10 cellular contexts compared by ENCODE assay signal in genomic region chr2:54632733-54633692, GRCh38.
DNase-seq lines count a peak whose midpoint lies in the region; ATAC-seq, FAIRE-seq and TF ChIP-seq lines count a peak whose summit lies in the region.
"Had no signal": no experiment of that assay in that cellular context is flagged by ENCODE, and none has a peak within 500 bp of the region (broad histone marks: within the 10 kb centered on the region; RNA-seq: fewer than 3 reads in every experiment).

No MANE protein-coding gene starts in this region.

- TF ChIP-seq CTCF in RWPE2 (IDR thresholded peaks at IDR 0.05; ENCODE audit: poor library complexity, severe bottlenecking) (no peak), fibroblast of mammary gland (conservative IDR thresholded peaks at IDR 0.05; ENCODE audit: control insufficient read depth, insufficient read depth, low read depth, low read length) (no peak), psoas muscle (IDR thresholded peaks at IDR 0.05) (no peak)

- 55 to 80% (median 56%) methylated on average over 12 of the region's 12 CpGs for WGBS in psoas muscle, 3 donors

- intact Hi-C loops in psoas muscle (cut with DNase I) = no loop called here

- H3K4me1 ChIP-seq in RWPE2 (ENCODE audit: insufficient read depth, poor library complexity, severe bottlenecking) (peaks cover 20% of the 10 kb centered on the region), psoas muscle (peaks cover 38% of the 10 kb centered on the region)

- in situ Hi-C loops in Caki2 (cut with HindIII; ENCODE audit: low pct_unique_long_range_greater_than_20kb, low sequenced_read_pairs) = no loop called here

- H3K36me3 ChIP-seq in RWPE2 (ENCODE audit: low read depth) (peaks cover 100% of the 10 kb centered on the region), psoas muscle (ENCODE audit: insufficient read depth in 1 of 2, low read depth in 1 of 2) (peaks cover 4 to 78% of the 10 kb centered on the region in 2 donors)

- H3K4me3 ChIP-seq in RWPE2 (ENCODE audit: severe bottlenecking) (no peak overlapping the region), fibroblast of mammary gland (ENCODE audit: control insufficient read depth, low read depth, low read length) (no peak overlapping the region), psoas muscle (no peak overlapping the region)

- ATAC-seq in RWPE2 (ENCODE audit: low read depth) (peak; percentile 58), psoas muscle (peak in 2 of 4 donors; percentile 35 to 41)
- ATAC-seq: natural killer cell treated with Interleukin-12 subunit alpha and Interleukin-12 subunit beta and Interleukin-15 and Interleukin-18, amount 100 ng/mL, for 72 hours had no signal

- H3K27me3 ChIP-seq in RWPE2 (ENCODE audit: insufficient read depth, poor library complexity, severe bottlenecking) (no peaks in the 10 kb centered on the region), psoas muscle (ENCODE audit: insufficient read depth in 3 of 3, low read length in 2 of 3) (no peaks in the 10 kb centered on the region)

- DNase-seq in Caki2 (ENCODE audit: low read depth) (peak; percentile 56), RWPE2 (ENCODE audit: low spot score) (no peak), fibroblast of mammary gland (ENCODE audit: low read depth) (peak; percentile 73), psoas muscle (peak; percentile 43 to 70), hypothalamus (lab: John Stamatoyannopoulos, UW) (no peak), GM12891 (ENCODE audit: insufficient read length, low spot score) (no peak), DMS79 (lab: John Stamatoyannopoulos, UW) (no peak), T1000 (lab: John Stamatoyannopoulos, UW) (no peak)
- DNase-seq: KBM-7 had no signal

- H3K27ac ChIP-seq in RWPE2 (ENCODE audit: poor library complexity, severe bottlenecking) (peak overlapping the region; percentile 68), psoas muscle (peak overlapping the region; percentile 70)

- no peak for FAIRE-seq in GM12891 (lab: Jason Lieb, UNC)

- no peak for TF ChIP-seq POLR2A in GM12891 (IDR thresholded peaks at IDR 0.05; ENCODE audit: low read depth, low read length)

- no peaks in the 10 kb centered on the region for H3K9me3 ChIP-seq in RWPE2 (ENCODE audit: severe bottlenecking)
- H3K9me3 ChIP-seq in psoas muscle = no peaks in the 10 kb centered on the region

TF ChIP-seq in GM12891, 5 proteins besides CTCF, POLR2A, EP300 and RAD21:
- TF ChIP-seq PAX5 (IDR thresholded peaks at IDR 0.05; ENCODE audit: insufficient read depth, low read length, severe bottlenecking) (no peak), SPI1 (IDR thresholded peaks at IDR 0.05; ENCODE audit: low read depth, low read length) (no peak), POU2F2 (IDR thresholded peaks at IDR 0.05; ENCODE audit: low read depth, low read length) (no peak), TAF1 (IDR thresholded peaks at IDR 0.05; ENCODE audit: low read depth, low read length) (no peak), POLR2AphosphoS5 (IDR thresholded peaks at IDR 0.05; ENCODE audit: low read depth, low read length) (no peak)

Comparison
In these comparisons a context has a peak if more than half of its experiments do, and no peak if none do; other contexts are left out.
1. DNase-seq: peak in Caki2 (single experiment), fibroblast of mammary gland (single experiment) and psoas muscle (2 of 2); none in RWPE2 (single experiment), hypothalamus (0 of 51), GM12891 (single experiment), DMS79 (single experiment) and T1000 (single experiment).